In the genomic region with DNA sequence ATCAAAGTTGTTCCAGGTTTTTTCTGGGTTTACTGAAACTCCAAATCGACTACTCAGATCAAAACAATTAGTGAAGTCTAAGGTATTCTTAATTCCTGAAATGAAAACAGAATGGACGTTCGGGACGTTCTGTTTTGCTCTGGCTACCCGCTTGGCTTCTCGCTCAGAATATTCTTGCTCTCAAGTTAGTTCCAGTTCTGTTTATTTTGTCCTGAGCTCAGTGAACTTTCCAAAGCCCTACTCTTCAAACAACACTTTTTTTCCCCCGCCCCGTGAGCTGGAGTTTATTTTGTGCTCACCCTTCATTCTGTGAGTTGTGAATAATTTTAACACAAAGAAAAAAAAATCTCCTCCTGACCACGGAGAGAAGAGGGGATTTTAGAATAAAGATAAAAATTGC, we compare ENCODE assay signal across 17 cellular contexts.
DNase-seq lines count a peak whose midpoint lies in the region; ATAC-seq, FAIRE-seq and TF ChIP-seq lines count a peak whose summit lies in the region.
"Had no signal": no experiment of that assay in that cellular context is flagged by ENCODE, and none has a peak within 500 bp of the region (broad histone marks: within the 10 kb centered on the region; RNA-seq: fewer than 3 reads in every experiment).

No MANE protein-coding gene starts in this region.

- TF ChIP-seq POLR2A in esophagus squamous epithelium (IDR thresholded peaks at IDR 0.05) (no peak), testis (IDR thresholded peaks at IDR 0.05) (no peak), GM12892 (IDR thresholded peaks at IDR 0.05; ENCODE audit: low read depth, low read length) (no peak)

- no peaks in the 10 kb centered on the region for H3K36me3 Mint-ChIP-seq in activated naive CD4-positive, alpha-beta T cell treated with anti-CD3 and anti-CD28 coated beads for 36 hours (ENCODE audit: low read depth)
- H3K36me3 Mint-ChIP-seq: activated naive CD4-positive, alpha-beta T cell treated with anti-CD3 and anti-CD28 coated beads, Interleukin-2, amount 50 U/mL, for 72 hours; stimulated activated effector memory CD8-positive, alpha-beta T cell treated with anti-CD3 and anti-CD28 coated beads, Interleukin-12 subunit alpha, Interleukin-12 subunit beta, amount 100 ng/mL, for 72 hours had no signal

- intact Hi-C loops in ascending aorta (cut with DNase I) (no loop called here), esophagus squamous epithelium (cut with DNase I) (no loop called here), testis (cut with DNase I; ENCODE audit: low total_unique reads) (no loop called here)
- intact Hi-C loops in activated naive CD4-positive, alpha-beta T cell treated with anti-CD3 and anti-CD28 coated beads for 36 hours (cut with micrococcal nuclease) = no loop called here

- no peaks in the 10 kb centered on the region for H3K27me3 ChIP-seq in ascending aorta
- H3K27me3 ChIP-seq in esophagus squamous epithelium = peaks cover 0 to 11% (median 0%) of the 10 kb centered on the region in 4 donors
- H3K27me3 ChIP-seq in muscle layer of duodenum (ENCODE audit: low read depth, low read length) = no peaks in the 10 kb centered on the region
- no peaks in the 10 kb centered on the region for H3K27me3 ChIP-seq in testis
- H3K27me3 ChIP-seq: SJCRH30 had no signal

- ATAC-seq in HG03095 (IDR thresholded peaks at IDR 0.05; ENCODE audit: unreplicated experiment) = no peak
- ATAC-seq: activated naive CD4-positive, alpha-beta T cell treated with anti-CD3 and anti-CD28 coated beads, Interleukin-2, amount 50 U/mL, for 72 hours; GM12878; stimulated activated effector memory CD8-positive, alpha-beta T cell treated with anti-CD3 and anti-CD28 coated beads, Interleukin-12 subunit alpha, Interleukin-12 subunit beta, amount 100 ng/mL, for 72 hours had no signal

- CTCF ChIA-PET in activated naive CD4-positive, alpha-beta T cell treated with anti-CD3 and anti-CD28 coated beads for 36 hours (lab: Charles Lee) = interaction anchor here (1.4 kb wide), 1 partner anchor 18 kb away, joined by 6 read pairs; no protein-coding TSS in a partner anchor

- no peaks in the 10 kb centered on the region for H3K9me3 Mint-ChIP-seq in activated naive CD4-positive, alpha-beta T cell treated with anti-CD3 and anti-CD28 coated beads for 36 hours
- H3K9me3 Mint-ChIP-seq: activated B cell treated with CpG ODN at 0.5 μM for 24 hours; activated naive CD4-positive, alpha-beta T cell treated with anti-CD3 and anti-CD28 coated beads, Interleukin-2, amount 50 U/mL, for 72 hours had no signal

- WGBS in esophagus squamous epithelium, 2 donors = 22 to 30% methylated on average over 9 of the region's 9 CpGs
- WGBS in testis, 2 donors = 13 to 14% methylated on average over 9 of the region's 9 CpGs

- TF ChIP-seq CTCF in ascending aorta (IDR thresholded peaks at IDR 0.05) (no peak), esophagus squamous epithelium (IDR thresholded peaks at IDR 0.05) (no peak), testis (IDR thresholded peaks at IDR 0.05) (no peak)

- no peaks in the 10 kb centered on the region for H3K9me3 ChIP-seq in ascending aorta
- H3K9me3 ChIP-seq in esophagus squamous epithelium = no peaks in the 10 kb centered on the region
- no peaks in the 10 kb centered on the region for H3K9me3 ChIP-seq in muscle layer of duodenum (ENCODE audit: control insufficient read depth in 1 of 2, low read length in 2 of 2)
- no peaks in the 10 kb centered on the region for H3K9me3 ChIP-seq in testis
- H3K9me3 ChIP-seq: SJCRH30 had no signal

- peak overlapping the region in 1 of 2 donors; percentile 45 for H3K4me3 ChIP-seq in ascending aorta
- H3K4me3 ChIP-seq in esophagus squamous epithelium = peak overlapping the region in 1 of 4 donors; percentile 37
- peak overlapping the region; percentile 37 to 45 for H3K4me3 ChIP-seq in muscle layer of duodenum (ENCODE audit: low read depth in 1 of 2, low read length in 2 of 2)
- peak overlapping the region in 1 of 2 donors; percentile 3 for H3K4me3 ChIP-seq in testis
- H3K4me3 ChIP-seq: GM12878, SJCRH30 had no signal

- H3K27me3 Mint-ChIP-seq in activated naive CD4-positive, alpha-beta T cell treated with anti-CD3 and anti-CD28 coated beads for 36 hours (ENCODE audit: low read depth) = peaks cover 36% of the 10 kb centered on the region

- H3K27ac ChIP-seq in ascending aorta = peak overlapping the region; percentile 66 to 90
- peak overlapping the region in 3 of 4 donors; percentile 2 to 52 (median 41) for H3K27ac ChIP-seq in esophagus squamous epithelium
- H3K27ac ChIP-seq in muscle layer of duodenum (ENCODE audit: low read length) = peak overlapping the region; percentile 19
- no peak overlapping the region for H3K27ac ChIP-seq in testis
- H3K27ac ChIP-seq: SJCRH30 had no signal

- DNase-seq in ascending aorta (ENCODE audit: low spot score in 2 of 2) = peak in 1 of 2 donors; percentile 76
- no peak for DNase-seq in esophagus squamous epithelium (lab: John Stamatoyannopoulos, UW)
- peak; percentile 22 for DNase-seq in testis
- DNase-seq in activated naive CD4-positive, alpha-beta T cell treated with anti-CD3 and anti-CD28 coated beads for 36 hours = no peak
- DNase-seq in Kasumi-1 (lab: John Stamatoyannopoulos, UW) = no peak
- DNase-seq in GM12892 (ENCODE audit: insufficient read length) = no peak
- DNase-seq: activated B cell treated with CpG ODN at 0.5 μM for 24 hours; cortex of kidney; DND-41; MM.1S; SJCRH30; stimulated activated CD4-positive, alpha-beta T cell treated with anti-CD3 and anti-CD28 coated beads, Interleukin-2, amount 100 ng/mL, for 48 hours had no signal

- no peak overlapping the region for H3K27ac Mint-ChIP-seq in activated naive CD4-positive, alpha-beta T cell treated with anti-CD3 and anti-CD28 coated beads for 36 hours
- H3K27ac Mint-ChIP-seq: activated B cell treated with CpG ODN at 0.5 μM for 24 hours; activated naive CD4-positive, alpha-beta T cell treated with anti-CD3 and anti-CD28 coated beads, Interleukin-2, amount 50 U/mL, for 72 hours; stimulated activated effector memory CD8-positive, alpha-beta T cell treated with anti-CD3 and anti-CD28 coated beads, Interleukin-12 subunit alpha, Interleukin-12 subunit beta, amount 100 ng/mL, for 72 hours had no signal

- no peaks in the 10 kb centered on the region for H3K4me1 Mint-ChIP-seq in activated naive CD4-positive, alpha-beta T cell treated with anti-CD3 and anti-CD28 coated beads for 36 hours (ENCODE audit: low read depth)
- H3K4me1 Mint-ChIP-seq: activated B cell treated with CpG ODN at 0.5 μM for 24 hours; stimulated activated effector memory CD8-positive, alpha-beta T cell treated with anti-CD3 and anti-CD28 coated beads, Interleukin-12 subunit alpha, Interleukin-12 subunit beta, amount 100 ng/mL, for 72 hours had no signal

- H3K4me3 Mint-ChIP-seq in activated naive CD4-positive, alpha-beta T cell treated with anti-CD3 and anti-CD28 coated beads for 36 hours = no peak overlapping the region
- H3K4me3 Mint-ChIP-seq: activated B cell treated with CpG ODN at 0.5 μM for 24 hours; stimulated activated effector memory CD8-positive, alpha-beta T cell treated with anti-CD3 and anti-CD28 coated beads, Interleukin-12 subunit alpha, Interleukin-12 subunit beta, amount 100 ng/mL, for 72 hours had no signal

- H3K4me1 ChIP-seq in ascending aorta (peaks cover 4 to 37% of the 10 kb centered on the region in 2 donors), esophagus squamous epithelium (no peaks in the 10 kb centered on the region), muscle layer of duodenum (ENCODE audit: control insufficient read depth in 1 of 2, insufficient read depth in 2 of 2, low read length in 2 of 2) (no peaks in the 10 kb centered on the region), testis (no peaks in the 10 kb centered on the region)
- H3K4me1 ChIP-seq: SJCRH30 had no signal

- no peaks in the 10 kb centered on the region for H3K36me3 ChIP-seq in ascending aorta
- no peaks in the 10 kb centered on the region for H3K36me3 ChIP-seq in esophagus squamous epithelium
- no peaks in the 10 kb centered on the region for H3K36me3 ChIP-seq in muscle layer of duodenum (ENCODE audit: control insufficient read depth in 1 of 2, insufficient read depth in 2 of 2, low read length in 2 of 2)
- H3K36me3 ChIP-seq in testis (ENCODE audit: low read depth, missing control alignments) = no peaks in the 10 kb centered on the region
- H3K36me3 ChIP-seq: SJCRH30 had no signal

- no peak for FAIRE-seq in GM12892 (lab: Jason Lieb, UNC)
- FAIRE-seq: GM12878 had no signal

Comparison
In these comparisons a context has a peak if more than half of its experiments do, and no peak if none do; other contexts are left out.
1. H3K27ac ChIP-seq: peak in ascending aorta (2 of 2), esophagus squamous epithelium (3 of 4) and muscle layer of duodenum (single experiment); none in testis (0 of 2).